In genomic region chr14:104968153-104968527, GRCh38 we compare ENCODE assay signal across 9 cellular contexts. TPM values are rescaled to one million over a fixed set of nuclear protein-coding genes. Genes with fewer than 3 reads are reported as not detected.
DNase-seq lines count a peak whose midpoint lies in the region; ATAC-seq and TF ChIP-seq lines count a peak whose summit lies in the region.
"Had no signal": no experiment of that assay in that cellular context is flagged by ENCODE, and none has a peak within 500 bp of the region (broad histone marks: within the 10 kb centered on the region; RNA-seq: fewer than 3 reads in every experiment).

No MANE protein-coding gene starts in this region.

- H2AFZ ChIP-seq in parathyroid adenoma: peak overlapping the region; percentile 87

- H3K27ac ChIP-seq in RWPE1 (peak overlapping the region; percentile 100), cardiac muscle cell (no peak overlapping the region), parathyroid adenoma (peak overlapping the region; percentile 98)

- H3K36me3 ChIP-seq in cardiac muscle cell: no peaks in the 10 kb centered on the region
- H3K36me3 ChIP-seq in parathyroid adenoma (ENCODE audit: control insufficient read depth, insufficient read depth, low read length): no peaks in the 10 kb centered on the region

- peak overlapping the region; percentile 13 for H3K9ac ChIP-seq in parathyroid adenoma

- no peaks in the 10 kb centered on the region for H3K4me1 Mint-ChIP-seq in effector memory CD8-positive, alpha-beta T cell (ENCODE audit: low read depth in 2 of 2)

- no peaks in the 10 kb centered on the region for H3K36me3 Mint-ChIP-seq in effector memory CD8-positive, alpha-beta T cell (ENCODE audit: insufficient read depth)

- H3K79me2 ChIP-seq in parathyroid adenoma: no peaks in the 10 kb centered on the region

- H3K27ac Mint-ChIP-seq in effector memory CD8-positive, alpha-beta T cell: no peak overlapping the region

- H3K27me3 ChIP-seq in cardiac muscle cell: no peaks in the 10 kb centered on the region
- no peaks in the 10 kb centered on the region for H3K27me3 ChIP-seq in parathyroid adenoma (ENCODE audit: control insufficient read depth, insufficient read depth, low read length)

- no peaks in the 10 kb centered on the region for H3K9me3 Mint-ChIP-seq in effector memory CD8-positive, alpha-beta T cell

- H3K4me1 ChIP-seq in cardiac muscle cell (ENCODE audit: low read depth) (peaks cover 10% of the 10 kb centered on the region), parathyroid adenoma (peaks cover 49% of the 10 kb centered on the region)

- in situ Hi-C loops in GM13977 (cut with MboI; ENCODE audit: low pct_unique_long_range_greater_than_20kb, low sequenced_read_pairs, unreplicated experiment): no loop called here

- H3K27me3 Mint-ChIP-seq in effector memory CD8-positive, alpha-beta T cell: peaks cover 18 to 49% of the 10 kb centered on the region in 2 donors

- no peak for ATAC-seq in effector memory CD8-positive, alpha-beta T cell (replicated peaks)

- DNase-seq in DMS53 treated with DMSO at 0.1 percent for 48 hours (lab: John Stamatoyannopoulos, UW; ENCODE audit: unreplicated experiment) (peak; percentile 15), RWPE1 (ENCODE audit: low spot score) (peak; percentile 68), cardiac muscle cell (ENCODE audit: low read depth in 1 of 2, low spot score in 1 of 2) (peak; percentile 51 to 72), HK-2 (ENCODE audit: unreplicated experiment) (no peak), GM13977 (ENCODE audit: low spot score) (no peak), GDM1 (lab: John Stamatoyannopoulos, UW) (no peak)
- DNase-seq in effector memory CD8-positive, alpha-beta T cell: no peak

- CTCF ChIA-PET in RWPE1 (lab: Yijun Ruan, JAX): interaction anchor here (1.0 kb wide), 1 partner anchor 72 kb away, joined by 3 read pairs; no protein-coding TSS in a partner anchor

- TF ChIP-seq CTCF in RWPE1 (conservative IDR thresholded peaks at IDR 0.05; ENCODE audit: low read depth) (no peak), cardiac muscle cell (IDR thresholded peaks at IDR 0.05; ENCODE audit: low read depth, low read length) (no peak), parathyroid adenoma (IDR thresholded peaks at IDR 0.05) (no peak), GM13977 (IDR thresholded peaks at IDR 0.05; ENCODE audit: extremely low read depth, insufficient read depth, missing control alignments) (no peak)

- no peak overlapping the region for H3K4me3 Mint-ChIP-seq in effector memory CD8-positive, alpha-beta T cell

- no peaks in the 10 kb centered on the region for H3K9me3 ChIP-seq in cardiac muscle cell (ENCODE audit: low read depth)
- no peaks in the 10 kb centered on the region for H3K9me3 ChIP-seq in parathyroid adenoma (ENCODE audit: control insufficient read depth, low read length)

- no peak overlapping the region for H3K4me3 ChIP-seq in cardiac muscle cell
- H3K4me3 ChIP-seq in parathyroid adenoma (ENCODE audit: low read depth, low read length): no peak overlapping the region

- POLR2A ChIA-PET in RWPE1 (lab: Yijun Ruan, JAX; ENCODE audit: low non-redundant PET): interaction anchor here (0.5 to 1.5 kb wide), 3 partner anchors 120 to 512 kb away, joined by 3 to 5 read pairs (median 3); no protein-coding TSS in a partner anchor

- H3K4me2 ChIP-seq in parathyroid adenoma (ENCODE audit: low read length): peak overlapping the region; percentile 41

RNA-seq across cellular contexts. Expression of gene AHNAK2, which starts 10.0 kb away (rescaled TPM):
- total RNA-seq in cardiac muscle cell: 59.3 and 78.0 TPM in 2 replicates
- 17.8 and 18.8 TPM in 2 replicates for polyA plus RNA-seq in cardiac muscle cell

RNA-seq across cellular contexts. Expression of gene CLBA1, which starts 17.4 kb away (rescaled TPM):
- 15.5 and 20.9 TPM in 2 replicates for total RNA-seq in cardiac muscle cell
- 13.4 and 20.4 TPM in 2 replicates for polyA plus RNA-seq in cardiac muscle cell

RNA-seq across cellular contexts. Expression of gene PLD4, which starts 43.5 kb away (rescaled TPM):
- total RNA-seq in cardiac muscle cell: 0.11 and 0.54 TPM in 2 replicates
- polyA plus RNA-seq in cardiac muscle cell: 0.07 and 1.7 TPM in 2 replicates
- total RNA-seq: M059J had no signal

RNA-seq across cellular contexts. Expression of gene CDCA4, which starts 52.7 kb away (rescaled TPM):
- total RNA-seq in cardiac muscle cell: 36.7 and 47.7 TPM in 2 replicates
- 34.5 and 46.0 TPM in 2 replicates for polyA plus RNA-seq in cardiac muscle cell

Comparison
In these comparisons a context has a peak if more than half of its experiments do, and no peak if none do; other contexts are left out.
1. DNase-seq: peak in DMS53 treated with DMSO at 0.1 percent for 48 hours (single experiment), RWPE1 (single experiment) and cardiac muscle cell (2 of 2); none in effector memory CD8-positive, alpha-beta T cell (0 of 3), HK-2 (single experiment), GM13977 (single experiment) and GDM1 (single experiment).